8 cellular contexts compared by ENCODE assay signal in genomic region chr2:112644155-112644932, GRCh38. TPM values are rescaled to one million over a fixed set of nuclear protein-coding genes. Genes with fewer than 3 reads are reported as not detected.
DNase-seq lines count a peak whose midpoint lies in the region; ATAC-seq, FAIRE-seq and TF ChIP-seq lines count a peak whose summit lies in the region.

No MANE protein-coding gene starts in this region.

- no peaks in the 10 kb centered on the region for H3K9me3 Mint-ChIP-seq in HFFc6
- H3K9me3 Mint-ChIP-seq in activated naive CD8-positive, alpha-beta T cell treated with anti-CD3 and anti-CD28 coated beads, Interleukin-2, amount 50 U/mL, for 24 hours: no peaks in the 10 kb centered on the region

- H3K27ac Mint-ChIP-seq in HFFc6: peak overlapping the region; percentile 77
- H3K27ac Mint-ChIP-seq in activated naive CD8-positive, alpha-beta T cell treated with anti-CD3 and anti-CD28 coated beads, Interleukin-2, amount 50 U/mL, for 24 hours: peak overlapping the region; percentile 79

- DNase-seq in A172 (ENCODE audit: low spot score): peak; percentile 91
- no peak for DNase-seq in HFFc6
- DNase-seq in activated naive CD8-positive, alpha-beta T cell treated with anti-CD3 and anti-CD28 coated beads, Interleukin-2, amount 50 U/mL, for 24 hours: no peak
- no peak for DNase-seq in kidney
- DNase-seq in substantia nigra (lab: John Stamatoyannopoulos, UW): no peak
- DNase-seq in cortex of kidney (lab: John Stamatoyannopoulos, UW): no peak
- no peak for DNase-seq in NCI-H526 treated with DMSO at 0.1 percent for 48 hours (lab: John Stamatoyannopoulos, UW)

- no peak for ATAC-seq in activated naive CD8-positive, alpha-beta T cell treated with anti-CD3 and anti-CD28 coated beads, Interleukin-2, amount 50 U/mL, for 24 hours
- no peak for ATAC-seq in GM18511 (IDR thresholded peaks at IDR 0.05; ENCODE audit: unreplicated experiment)

- FAIRE-seq in kidney (lab: Jason Lieb, UNC): no peak

- peak overlapping the region; percentile 91 for H3K4me3 Mint-ChIP-seq in HFFc6
- H3K4me3 Mint-ChIP-seq in activated naive CD8-positive, alpha-beta T cell treated with anti-CD3 and anti-CD28 coated beads, Interleukin-2, amount 50 U/mL, for 24 hours: peak overlapping the region; percentile 97

- H3K9ac ChIP-seq in kidney (ENCODE audit: low read length in 2 of 2): peak overlapping the region in 1 of 2 donors; percentile 65

- no peaks in the 10 kb centered on the region for H3K9me3 ChIP-seq in kidney (ENCODE audit: control insufficient read depth in 1 of 2, low read length in 2 of 2)

- H3K27ac ChIP-seq in kidney (ENCODE audit: low read depth in 2 of 2, low read length in 2 of 2): peak overlapping the region; percentile 91 to 96
- H3K27ac ChIP-seq in substantia nigra (ENCODE audit: low read depth, low read length, poor library complexity, severe bottlenecking): peak overlapping the region; percentile 87

- TF ChIP-seq CTCF in HFFc6 (IDR thresholded peaks at IDR 0.05) (no peak), kidney (IDR thresholded peaks at IDR 0.05; ENCODE audit: borderline replicate concordance, extremely low read depth, insufficient read depth) (no peak)

- peaks cover 28% of the 10 kb centered on the region for H3K36me3 Mint-ChIP-seq in HFFc6 (ENCODE audit: low read depth)
- H3K36me3 Mint-ChIP-seq in activated naive CD8-positive, alpha-beta T cell treated with anti-CD3 and anti-CD28 coated beads, Interleukin-2, amount 50 U/mL, for 24 hours (ENCODE audit: low read depth): peaks cover 27% of the 10 kb centered on the region

- H3K4me1 ChIP-seq in kidney (ENCODE audit: control insufficient read depth in 1 of 2, insufficient read depth in 1 of 2, low read depth in 1 of 2, low read length in 2 of 2): peaks cover 8 to 12% of the 10 kb centered on the region in 2 donors

- H3K4me1 Mint-ChIP-seq in HFFc6 (ENCODE audit: low read depth): peaks cover 80% of the 10 kb centered on the region
- H3K4me1 Mint-ChIP-seq in activated naive CD8-positive, alpha-beta T cell treated with anti-CD3 and anti-CD28 coated beads, Interleukin-2, amount 50 U/mL, for 24 hours: peaks cover 58% of the 10 kb centered on the region

- peaks cover 0 to 6% of the 10 kb centered on the region in 2 donors for H3K36me3 ChIP-seq in kidney (ENCODE audit: control insufficient read depth in 1 of 2, insufficient read depth in 2 of 2, low read length in 2 of 2)

- intact Hi-C loops in kidney (cut with DNase I): no loop called here

- no peaks in the 10 kb centered on the region; the same call in 1 of the 2 replicates for H3K27me3 Mint-ChIP-seq in HFFc6 (ENCODE audit: insufficient read depth)
- no peaks in the 10 kb centered on the region for H3K27me3 Mint-ChIP-seq in activated naive CD8-positive, alpha-beta T cell treated with anti-CD3 and anti-CD28 coated beads, Interleukin-2, amount 50 U/mL, for 24 hours

- peak overlapping the region; percentile 72 to 85 for H3K4me3 ChIP-seq in kidney (ENCODE audit: low read length in 2 of 2)

RNA-seq across cellular contexts. Expression of gene SLC20A1, which starts 1.4 kb away (rescaled TPM):
- total RNA-seq in A172 (2014; rRNA removed; shearing (Covaris generic)): 112 and 159 TPM in 2 replicates
- total RNA-seq in HFFc6 (2021; fragmentation: NEBNext Ultra II Directional; extraction: Animal tissue kit (Norgen Biotek cat#: 25700)): 100 to 1,000 TPM; 147 to 225 (median 195) TPM
- 46.2 TPM for total RNA-seq in kidney
- polyA plus RNA-seq in kidney (ENCODE audit: insufficient read depth, low read depth, low replicate concordance): 10.4 TPM

RNA-seq across cellular contexts. Expression of gene CHCHD5, which starts 59.9 kb away (rescaled TPM):
- 19.9 and 23.5 TPM in 2 replicates for total RNA-seq in A172 (2014; rRNA removed; shearing (Covaris generic))
- 10 to 100 TPM; 26.9 to 43.2 (median 32.6) TPM for total RNA-seq in HFFc6 (2021; fragmentation: NEBNext Ultra II Directional; extraction: Animal tissue kit (Norgen Biotek cat#: 25700))
- total RNA-seq in kidney: 39.6 TPM
- 104 TPM for polyA plus RNA-seq in kidney (ENCODE audit: insufficient read depth, low read depth, low replicate concordance)
